Comparison of ENCODE assay signal across 16 cellular contexts in genomic region chr4:54516556-54517215, GRCh38.
A peak's percentile ranks its signal among the peaks of the same experiment; 100 is the strongest.
DNase-seq lines count a peak whose midpoint lies in the region; ATAC-seq, FAIRE-seq and TF ChIP-seq lines count a peak whose summit lies in the region.
"Had no signal": no experiment of that assay in that cellular context is flagged by ENCODE, and none has a peak within 500 bp of the region (broad histone marks: within the 10 kb centered on the region; RNA-seq: fewer than 3 reads in every experiment).

No MANE protein-coding gene starts in this region.

- no peaks in the 10 kb centered on the region for H3K36me3 ChIP-seq in left ventricle myocardium inferior
- H3K36me3 ChIP-seq in hepatocyte (replicated peaks; ENCODE audit: insufficient read depth, low read depth), result no peaks in the 10 kb centered on the region

- H3K9me3 ChIP-seq in left ventricle myocardium inferior (replicated peaks) (no peaks in the 10 kb centered on the region), hepatocyte (ENCODE audit: low read depth) (no peaks in the 10 kb centered on the region)

- peak; percentile 46 for FAIRE-seq in urothelium cell line (lab: Jason Lieb, UNC)
- FAIRE-seq: HepG2 had no signal

- DNase-seq in left ventricle myocardium inferior (peak; percentile 22), left cardiac atrium (no peak), cardiac fibroblast (ENCODE audit: low read depth in 2 of 2) (peak; percentile 42 to 43), foreskin melanocyte (peak; percentile 56), urothelium cell line (ENCODE audit: low spot score) (no peak), NCI-H446 (lab: John Stamatoyannopoulos, UW) (no peak), NCI-H187 (lab: John Stamatoyannopoulos, UW) (no peak), hepatocyte (ENCODE audit: low spot score) (no peak)
- DNase-seq: ACHN; CD4-positive, alpha-beta T cell; H9; Kasumi-1; NCI-H1417 treated with DMSO at 0.1 percent for 48 hours; NCI-H2029 treated with DMSO at 0.1 percent for 48 hours; NCI-H2227 treated with DMSO at 0.1 percent for 48 hours had no signal

- H3K4me1 ChIP-seq in left ventricle myocardium inferior (no peaks in the 10 kb centered on the region), hepatocyte (ENCODE audit: insufficient read depth) (peaks cover 3% of the 10 kb centered on the region)

- no peak overlapping the region for H2AFZ ChIP-seq in hepatocyte

- H3K27me3 ChIP-seq in left ventricle myocardium inferior (ENCODE audit: low read depth) (no peaks in the 10 kb centered on the region), hepatocyte (no peaks in the 10 kb centered on the region)

- WGBS in hepatocyte (ENCODE audit: low lambda C conversion rate, missing lambda C conversion rate), result 47% methylated on average over 4 of the region's 4 CpGs

- H3K4me2 ChIP-seq in hepatocyte, result no peak overlapping the region

- ATAC-seq in left cardiac atrium, result no peak
- ATAC-seq: HepG2 had no signal

- intact Hi-C loops in left ventricle myocardium inferior (cut with micrococcal nuclease) (no loop called here), left cardiac atrium (cut with DNase I) (no loop called here)

- no peaks in the 10 kb centered on the region for H3K9me2 ChIP-seq in hepatocyte (replicated peaks; ENCODE audit: insufficient read depth)

- H4K20me1 ChIP-seq in hepatocyte (ENCODE audit: insufficient read depth, poor library complexity, severe bottlenecking), result no peaks in the 10 kb centered on the region

- H3K4me3 ChIP-seq in left ventricle myocardium inferior (no peak overlapping the region), cardiac fibroblast (replicated peaks in 1 of 2; ENCODE audit: low read depth in 2 of 2, low read length in 2 of 2) (no peak overlapping the region), hepatocyte (no peak overlapping the region)

- H3K79me2 ChIP-seq in hepatocyte, result no peaks in the 10 kb centered on the region

- H3K27ac ChIP-seq in left ventricle myocardium inferior (replicated peaks) (no peak overlapping the region), hepatocyte (no peak overlapping the region)

- TF ChIP-seq CTCF in left ventricle myocardium inferior (IDR thresholded peaks at IDR 0.05; ENCODE audit: borderline replicate concordance), result no peak
- no peak for TF ChIP-seq CTCF in cardiac fibroblast (IDR thresholded peaks at IDR 0.05; ENCODE audit: low read depth, low read length)
- no peak for TF ChIP-seq CTCF in hepatocyte (IDR thresholded peaks at IDR 0.05; ENCODE audit: poor library complexity)

Comparison
In these comparisons a context has a peak if more than half of its experiments do, and no peak if none do; other contexts are left out.
1. DNase-seq: peak in left ventricle myocardium inferior (single experiment), cardiac fibroblast (2 of 2) and foreskin melanocyte (single experiment); none in left cardiac atrium (single experiment), urothelium cell line (single experiment), NCI-H446 (0 of 2), NCI-H187 (0 of 2) and hepatocyte (single experiment).